9 cellular contexts compared by ENCODE assay signal in genomic region chr15:94844533-94845390, GRCh38.
DNase-seq lines count a peak whose midpoint lies in the region; ATAC-seq and TF ChIP-seq lines count a peak whose summit lies in the region.
"Had no signal": no experiment of that assay in that cellular context is flagged by ENCODE, and none has a peak within 500 bp of the region (broad histone marks: within the 10 kb centered on the region; RNA-seq: fewer than 3 reads in every experiment).

No MANE protein-coding gene starts in this region.

- no peaks in the 10 kb centered on the region for H3K9me2 ChIP-seq in neural cell (ENCODE audit: insufficient read depth, low read length)

- POLR2A ChIA-PET in RWPE1 (lab: Yijun Ruan, JAX; ENCODE audit: low non-redundant PET), result no interaction called here

- no peak for TF ChIP-seq EP300 in neural cell (conservative IDR thresholded peaks at IDR 0.05; ENCODE audit: poor library complexity, severe bottlenecking)

- H3K4me3 ChIP-seq in neural cell (ENCODE audit: low read length), result peak overlapping the region; percentile 45
- H3K4me3 ChIP-seq: HAP-1 had no signal

- H3F3A ChIP-seq in neural cell (ENCODE audit: insufficient read depth, low read length, poor library complexity, severe bottlenecking), result no peaks in the 10 kb centered on the region

- H3K9ac ChIP-seq in neural cell (ENCODE audit: low read length), result no peak overlapping the region

- no peaks in the 10 kb centered on the region for H3K36me3 ChIP-seq in neural cell (ENCODE audit: insufficient read depth, low read length)
- H3K36me3 ChIP-seq: HAP-1 had no signal

- TF ChIP-seq CTCF in RWPE1 (conservative IDR thresholded peaks at IDR 0.05; ENCODE audit: low read depth) (peak; percentile 52), neural cell (IDR thresholded peaks at IDR 0.05; ENCODE audit: poor library complexity, severe bottlenecking) (no peak)

- no peak for ATAC-seq in GM18502 (IDR thresholded peaks at IDR 0.05; ENCODE audit: poor library complexity, unreplicated experiment)
- ATAC-seq in GM18909 (IDR thresholded peaks at IDR 0.05; ENCODE audit: poor library complexity, unreplicated experiment), result no peak
- ATAC-seq in GM18520 (IDR thresholded peaks at IDR 0.05; ENCODE audit: unreplicated experiment), result no peak

- CTCF ChIA-PET in RWPE1 (lab: Yijun Ruan, JAX), result no interaction called here

- H3K9me3 ChIP-seq in neural cell (ENCODE audit: low read length), result no peaks in the 10 kb centered on the region
- H3K9me3 ChIP-seq: HAP-1 had no signal

- H3K27me3 ChIP-seq in neural cell (ENCODE audit: insufficient read depth, low read depth, low read length), result peaks cover 33% of the 10 kb centered on the region

- no peak for TF ChIP-seq RAD21 in neural cell (conservative IDR thresholded peaks at IDR 0.05)

- no peaks in the 10 kb centered on the region for H3K79me2 ChIP-seq in neural cell (replicated peaks; ENCODE audit: insufficient read depth, low read length)

- peak overlapping the region; percentile 78 for H3K27ac ChIP-seq in RWPE1
- H3K27ac ChIP-seq in neural cell (ENCODE audit: low read length), result no peak overlapping the region

- H2AFZ ChIP-seq in neural cell (ENCODE audit: low read depth, low read length), result no peak overlapping the region

- no peaks in the 10 kb centered on the region for H4K20me1 ChIP-seq in neural cell (ENCODE audit: insufficient read depth)

- DNase-seq in DMS114 treated with DMSO at 0.1 percent for 48 hours (lab: John Stamatoyannopoulos, UW; ENCODE audit: unreplicated experiment) (peak; percentile 44), RWPE1 (ENCODE audit: low spot score) (peak; percentile 45), germinal center (ENCODE audit: low spot score) (peak; percentile 5), GM19238 (ENCODE audit: insufficient read length, low spot score) (no peak)

- no peak overlapping the region for H3K4me2 ChIP-seq in neural cell (ENCODE audit: low read length)

TF ChIP-seq in neural cell, 6 proteins besides CTCF, POLR2A, EP300 and RAD21:
- no peak for TF ChIP-seq POLR2AphosphoS5 (IDR thresholded peaks at IDR 0.05)
- no peak for TF ChIP-seq SMC3 (conservative IDR thresholded peaks at IDR 0.05; ENCODE audit: poor library complexity)
- no peak for TF ChIP-seq TAF1 (IDR thresholded peaks at IDR 0.05; ENCODE audit: low read depth)
- TF ChIP-seq REST (IDR thresholded peaks at IDR 0.05; ENCODE audit: borderline replicate concordance), result no peak
- no peak for TF ChIP-seq EZH2 (IDR thresholded peaks at IDR 0.05; ENCODE audit: borderline replicate concordance, insufficient read depth, low read length, poor library complexity, severe bottlenecking)
- no peak for TF ChIP-seq MXI1 (conservative IDR thresholded peaks at IDR 0.05; ENCODE audit: poor library complexity, severe bottlenecking)
